Comparison of ENCODE assay signal across 24 cellular contexts in genomic region chrX:9117851-9118250, GRCh38.
"Had no signal": no experiment of that assay in that cellular context is flagged by ENCODE, and none has a peak within 500 bp of the region (broad histone marks: within the 10 kb centered on the region; RNA-seq: fewer than 3 reads in every experiment).

No MANE protein-coding gene starts in this region.

- DNase-seq: activated B cell treated with CpG ODN at 0.5 μM for 24 hours; activated CD4-positive, alpha-beta memory T cell treated with anti-CD3 and anti-CD28 coated beads for 36 hours; activated CD4-positive, alpha-beta T cell treated with anti-CD3 and anti-CD28 coated beads for 1 hour; activated CD4-positive, alpha-beta T cell treated with anti-CD3 and anti-CD28 coated beads, Interleukin-2, amount 10 ng/mL, durations not matched to agents 24 days and 14 days; activated CD8-positive, alpha-beta memory T cell treated with anti-CD3 and anti-CD28 coated beads for 24 hours; activated effector memory CD4-positive, alpha-beta T cell treated with anti-CD3 and anti-CD28 coated beads, Interleukin-2, amount 50 U/mL, for 16 hours; activated naive CD4-positive, alpha-beta T cell treated with Interleukin-2 at 50 U/mL for 16 hours; activated naive CD8-positive, alpha-beta T cell treated with anti-CD3 and anti-CD28 coated beads, Interleukin-2, amount 50 U/mL, for 24 hours; activated T-cell treated with anti-CD3 and anti-CD28 coated beads, Interleukin-2, amount 50 U/mL, for 4 hours; amygdala; brain microvascular endothelial cell; MG63; MV-4-11; NCI-H1092 treated with DMSO at 0.1 percent for 48 hours; NCI-H1417 treated with DMSO at 0.1 percent for 48 hours; NCI-H1694; NCI-H2029; NCI-H510A treated with DMSO at 0.1 percent for 48 hours; NCI-H69; NK-92 treated with Interleukin-12 subunit alpha and Interleukin-12 subunit beta, amount 100 ng/mL, for 24 hours; OCI-M1; RPMI8226; T-cell; T1000 had no signal
